In the genomic region with DNA sequence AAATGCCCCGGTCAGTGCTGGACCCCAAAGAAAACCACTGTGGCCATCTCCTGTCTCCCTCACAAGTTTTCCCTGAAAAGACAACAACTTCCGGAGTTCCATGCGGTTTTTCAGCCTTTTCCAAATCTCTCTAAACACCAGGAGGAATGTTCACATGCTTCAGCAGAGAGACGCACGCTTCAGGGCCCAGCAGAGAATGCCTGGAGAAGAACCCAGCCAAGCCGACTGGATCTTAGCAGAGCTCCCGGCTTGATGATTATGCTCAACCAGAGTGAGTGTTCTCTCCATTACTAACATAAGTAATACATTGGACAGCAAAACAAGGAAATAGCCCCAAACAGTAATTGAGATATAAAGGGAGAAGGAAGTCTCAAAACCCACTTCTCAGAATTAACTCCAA, we compare ENCODE assay signal across 19 cellular contexts. TPM values are rescaled to one million over a fixed set of nuclear protein-coding genes. Genes with fewer than 3 reads are reported as not detected.
DNase-seq lines count a peak whose midpoint lies in the region; ATAC-seq and TF ChIP-seq lines count a peak whose summit lies in the region.
"Had no signal": no experiment of that assay in that cellular context is flagged by ENCODE, and none has a peak within 500 bp of the region (broad histone marks: within the 10 kb centered on the region; RNA-seq: fewer than 3 reads in every experiment).

No MANE protein-coding gene starts in this region.

- H3K36me3 Mint-ChIP-seq in stimulated activated naive CD8-positive, alpha-beta T cell treated with anti-CD3 and anti-CD28 coated beads, Interleukin-15, Interleukin-2, amounts not matched to agents 100 ng/mL and 50 ng/mL, for 24 hours (ENCODE audit: low read depth): peaks cover 38% of the 10 kb centered on the region
- peaks cover 41% of the 10 kb centered on the region for H3K36me3 Mint-ChIP-seq in activated CD8-positive, alpha-beta T cell treated with anti-CD3 and anti-CD28 coated beads for 36 hours (ENCODE audit: low read depth)

- no peaks in the 10 kb centered on the region for H3K9me3 Mint-ChIP-seq in stimulated activated naive CD8-positive, alpha-beta T cell treated with anti-CD3 and anti-CD28 coated beads, Interleukin-15, Interleukin-2, amounts not matched to agents 100 ng/mL and 50 ng/mL, for 24 hours
- no peaks in the 10 kb centered on the region for H3K9me3 Mint-ChIP-seq in activated CD8-positive, alpha-beta T cell treated with anti-CD3 and anti-CD28 coated beads for 36 hours

- POLR2A ChIA-PET in activated CD8-positive, alpha-beta T cell treated with anti-CD3 and anti-CD28 coated beads for 36 hours (lab: Charles Lee): interaction anchor here (1.2 to 3.9 kb wide), 7 partner anchors 12 to 69 kb away, joined by 4 to 18 read pairs (median 10); no protein-coding TSS in a partner anchor

- H3K27me3 Mint-ChIP-seq in stimulated activated naive CD8-positive, alpha-beta T cell treated with anti-CD3 and anti-CD28 coated beads, Interleukin-15, Interleukin-2, amounts not matched to agents 100 ng/mL and 50 ng/mL, for 24 hours: no peaks in the 10 kb centered on the region
- H3K27me3 Mint-ChIP-seq in activated CD8-positive, alpha-beta T cell treated with anti-CD3 and anti-CD28 coated beads for 36 hours: no peaks in the 10 kb centered on the region

- no peaks in the 10 kb centered on the region for H3K36me3 ChIP-seq in heart right ventricle
- H3K36me3 ChIP-seq: SJSA1 had no signal

- no peaks in the 10 kb centered on the region for H3K9me3 ChIP-seq in heart right ventricle
- H3K9me3 ChIP-seq: SJSA1 had no signal

- H3K4me1 ChIP-seq in heart right ventricle: peaks cover 0 to 43% (median 0%) of the 10 kb centered on the region in 9 donors
- H3K4me1 ChIP-seq: SJSA1 had no signal

- H3K4me3 Mint-ChIP-seq in stimulated activated naive CD8-positive, alpha-beta T cell treated with anti-CD3 and anti-CD28 coated beads, Interleukin-15, Interleukin-2, amounts not matched to agents 100 ng/mL and 50 ng/mL, for 24 hours: peak overlapping the region; percentile 59
- peak overlapping the region; percentile 71 for H3K4me3 Mint-ChIP-seq in activated CD8-positive, alpha-beta T cell treated with anti-CD3 and anti-CD28 coated beads for 36 hours

- H3K27me3 ChIP-seq in heart right ventricle: peaks cover 0 to 24% (median 0%) of the 10 kb centered on the region in 7 donors

- no peak for TF ChIP-seq CTCF in activated CD8-positive, alpha-beta T cell treated with anti-CD3 and anti-CD28 coated beads for 36 hours (IDR thresholded peaks at IDR 0.05)
- no peak for TF ChIP-seq CTCF in heart right ventricle (IDR thresholded peaks at IDR 0.05)

- CTCF ChIA-PET in activated CD8-positive, alpha-beta T cell treated with anti-CD3 and anti-CD28 coated beads for 36 hours (lab: Charles Lee): interaction anchor here (1.1 to 3.4 kb wide), 15 partner anchors 9 to 161 kb away, joined by 3 to 13 read pairs (median 6); no protein-coding TSS in a partner anchor

- WGBS in heart right ventricle, 2 donors: 76 to 85% methylated on average over 7 of the region's 7 CpGs

- H3K4me3 ChIP-seq in heart right ventricle: no peak overlapping the region
- H3K4me3 ChIP-seq: SJSA1 had no signal

- peaks cover 100% of the 10 kb centered on the region for H3K4me1 Mint-ChIP-seq in stimulated activated naive CD8-positive, alpha-beta T cell treated with anti-CD3 and anti-CD28 coated beads, Interleukin-15, Interleukin-2, amounts not matched to agents 100 ng/mL and 50 ng/mL, for 24 hours (ENCODE audit: low read depth)
- H3K4me1 Mint-ChIP-seq in activated CD8-positive, alpha-beta T cell treated with anti-CD3 and anti-CD28 coated beads for 36 hours (ENCODE audit: low read depth): peaks cover 90% of the 10 kb centered on the region

- intact Hi-C loops in activated CD8-positive, alpha-beta T cell treated with anti-CD3 and anti-CD28 coated beads for 36 hours (cut with micrococcal nuclease): no loop called here
- intact Hi-C loops in sciatic nerve (cut with DNase I): no loop called here
- intact Hi-C loops in heart right ventricle (cut with DNase I): no loop called here

- peak overlapping the region in 1 of 10 donors; percentile 8 for H3K27ac ChIP-seq in heart right ventricle
- H3K27ac ChIP-seq: SJSA1 had no signal

- no peak for ATAC-seq in stimulated activated naive CD8-positive, alpha-beta T cell treated with anti-CD3 and anti-CD28 coated beads, Interleukin-15, Interleukin-2, amounts not matched to agents 100 U/mL and 50 U/mL, for 24 hours
- ATAC-seq in activated CD8-positive, alpha-beta T cell treated with anti-CD3 and anti-CD28 coated beads for 36 hours: no peak
- ATAC-seq in sciatic nerve: no peak
- no peak for ATAC-seq in heart right ventricle
- ATAC-seq: Panc1 had no signal

- H3K27ac Mint-ChIP-seq in stimulated activated naive CD8-positive, alpha-beta T cell treated with anti-CD3 and anti-CD28 coated beads, Interleukin-15, Interleukin-2, amounts not matched to agents 100 ng/mL and 50 ng/mL, for 24 hours: peak overlapping the region; percentile 80
- peak overlapping the region; percentile 88 for H3K27ac Mint-ChIP-seq in activated CD8-positive, alpha-beta T cell treated with anti-CD3 and anti-CD28 coated beads for 36 hours

- DNase-seq in stimulated activated naive CD8-positive, alpha-beta T cell treated with anti-CD3 and anti-CD28 coated beads, Interleukin-15, Interleukin-2, amounts not matched to agents 100 U/mL and 50 U/mL, for 24 hours: no peak
- no peak for DNase-seq in activated CD8-positive, alpha-beta T cell treated with anti-CD3 and anti-CD28 coated beads for 36 hours
- DNase-seq in kidney tubule cell (ENCODE audit: low spot score) (peak; percentile 58), GDM1 (lab: John Stamatoyannopoulos, UW) (no peak), sciatic nerve (ENCODE audit: low spot score) (no peak), heart right ventricle (no peak)
- DNase-seq: activated CD4-positive, alpha-beta T cell treated with anti-CD3 and anti-CD28 coated beads, Interleukin-2, amount 50 U/mL, for 48 hours; activated effector memory CD4-positive, alpha-beta T cell treated with Interleukin-2 at 50 U/mL for 16 hours; AML-193; left cardiac atrium; midbrain; NCI-H1436; NCI-H2171; NCI-H69; retina; stimulated activated naive CD4-positive, alpha-beta T cell treated with Interleukin-2 at 50 U/mL for 16 hours had no signal

RNA-seq across cellular contexts. Expression of gene PRKCQ, which starts 17.9 kb away (rescaled TPM):
- total RNA-seq in activated CD8-positive, alpha-beta T cell treated with anti-CD3 and anti-CD28 coated beads for 36 hours: 10 to 100 TPM; 46.3 to 47.1 TPM
- total RNA-seq in sciatic nerve: 0.94 TPM
- total RNA-seq in heart right ventricle: 1 to 10 TPM in 2 of 10 donors, under 1 TPM in 7, not detected in 1; 0.15 to 2.0 (median 0.31) TPM
- under 1 TPM in 1 of 2 donors, not detected in 1; 0.04 TPM for polyA plus RNA-seq in heart right ventricle
- total RNA-seq: SJSA1 had no signal

Comparison
In these comparisons a context has a peak if more than half of its experiments do, and no peak if none do; other contexts are left out.
1. RNA of gene PRKCQ, which starts 17.9 kb away (total RNA-seq): 46.3 to 47.1 TPM in activated CD8-positive, alpha-beta T cell treated with anti-CD3 and anti-CD28 coated beads for 36 hours; 0.94 TPM in sciatic nerve (single experiment) and 0.15 to 2.0 TPM in heart right ventricle; every median in the first group is over 10 times any median in the second.